In the genomic region with DNA sequence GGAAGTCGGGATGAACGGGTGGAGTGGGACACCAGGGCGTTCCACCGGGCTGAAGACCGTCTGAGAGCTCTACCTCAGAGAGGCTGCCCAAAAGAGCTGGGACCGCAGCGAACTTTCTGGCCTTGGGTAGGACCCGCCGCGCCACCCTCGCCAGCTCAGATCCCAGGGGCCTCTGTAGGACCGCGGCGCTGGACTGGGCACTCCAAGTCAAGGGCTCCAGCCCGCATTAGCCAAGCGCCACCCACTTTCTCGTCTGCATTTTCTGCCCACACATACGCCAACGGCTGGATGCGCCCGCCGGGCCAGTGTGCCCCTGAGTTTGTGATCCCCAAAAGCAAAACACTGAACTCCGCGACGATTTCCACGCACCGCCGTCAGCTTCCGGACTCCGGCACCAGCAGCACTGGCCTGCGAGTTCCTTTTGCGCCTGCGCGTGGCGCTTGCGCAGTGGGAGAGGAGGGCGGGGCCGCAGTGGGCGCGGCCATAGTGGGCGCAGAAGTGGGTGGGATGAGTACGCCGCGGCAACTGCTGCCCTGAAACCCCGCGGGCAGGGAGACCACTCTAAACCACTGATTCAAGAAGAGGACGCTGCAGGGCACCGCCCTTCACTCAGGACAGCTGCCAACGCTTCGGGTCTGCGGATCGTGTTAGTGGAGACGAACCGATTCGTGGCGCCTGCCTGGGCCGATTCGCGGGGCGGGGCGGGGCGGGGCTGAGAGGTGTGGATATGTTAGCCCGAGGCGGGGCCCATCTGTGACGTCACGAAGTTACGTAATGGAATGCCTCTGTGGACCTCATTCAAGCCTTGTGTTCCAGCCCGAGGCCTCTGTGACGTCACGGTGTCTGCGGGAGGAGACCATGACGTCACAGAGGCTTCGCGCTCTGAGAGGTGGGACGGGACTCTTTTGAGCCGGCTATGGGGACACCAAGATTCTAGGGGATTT, we compare ENCODE assay signal across 1 cellular context.
TF ChIP-seq lines count a peak whose summit lies in the region.

No MANE protein-coding gene starts in this region.

TF ChIP-seq in HepG2, 621 proteins besides CTCF, POLR2A, EP300 and RAD21 (continued from another document and continues in another):
- TF ChIP-seq, protein P1, sequence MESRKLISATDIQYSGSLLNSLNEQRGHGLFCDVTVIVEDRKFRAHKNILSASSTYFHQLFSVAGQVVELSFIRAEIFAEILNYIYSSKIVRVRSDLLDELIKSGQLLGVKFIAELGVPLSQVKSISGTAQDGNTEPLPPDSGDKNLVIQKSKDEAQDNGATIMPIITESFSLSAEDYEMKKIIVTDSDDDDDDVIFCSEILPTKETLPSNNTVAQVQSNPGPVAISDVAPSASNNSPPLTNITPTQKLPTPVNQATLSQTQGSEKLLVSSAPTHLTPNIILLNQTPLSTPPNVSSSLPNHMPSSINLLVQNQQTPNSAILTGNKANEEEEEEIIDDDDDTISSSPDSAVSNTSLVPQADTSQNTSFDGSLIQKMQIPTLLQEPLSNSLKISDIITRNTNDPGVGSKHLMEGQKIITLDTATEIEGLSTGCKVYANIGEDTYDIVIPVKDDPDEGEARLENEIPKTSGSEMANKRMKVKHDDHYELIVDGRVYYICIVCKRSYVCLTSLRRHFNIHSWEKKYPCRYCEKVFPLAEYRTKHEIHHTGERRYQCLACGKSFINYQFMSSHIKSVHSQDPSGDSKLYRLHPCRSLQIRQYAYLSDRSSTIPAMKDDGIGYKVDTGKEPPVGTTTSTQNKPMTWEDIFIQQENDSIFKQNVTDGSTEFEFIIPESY (CRISPR knock-in tag; IDR thresholded peaks at IDR 0.05) = peak; percentile 88
- 0 out of 2 replicates have a peak, but pooled peaks have one; percentile 60 for TF ChIP-seq ZNF256 (CRISPR knock-in tag; conservative IDR thresholded peaks at IDR 0.05)
- no peak for TF ChIP-seq ZNF703 (CRISPR knock-in tag; IDR thresholded peaks at IDR 0.05; ENCODE audit: borderline replicate concordance)
- peak; percentile 98 for TF ChIP-seq CREM (IDR thresholded peaks at IDR 0.05)
- peak; percentile 88 for TF ChIP-seq CREM (CRISPR knock-in tag; IDR thresholded peaks at IDR 0.05)
- no peak for TF ChIP-seq ZNF7 (CRISPR knock-in tag; IDR thresholded peaks at IDR 0.05)
- TF ChIP-seq, protein P2, sequence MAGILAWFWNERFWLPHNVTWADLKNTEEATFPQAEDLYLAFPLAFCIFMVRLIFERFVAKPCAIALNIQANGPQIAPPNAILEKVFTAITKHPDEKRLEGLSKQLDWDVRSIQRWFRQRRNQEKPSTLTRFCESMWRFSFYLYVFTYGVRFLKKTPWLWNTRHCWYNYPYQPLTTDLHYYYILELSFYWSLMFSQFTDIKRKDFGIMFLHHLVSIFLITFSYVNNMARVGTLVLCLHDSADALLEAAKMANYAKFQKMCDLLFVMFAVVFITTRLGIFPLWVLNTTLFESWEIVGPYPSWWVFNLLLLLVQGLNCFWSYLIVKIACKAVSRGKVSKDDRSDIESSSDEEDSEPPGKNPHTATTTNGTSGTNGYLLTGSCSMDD (CRISPR knock-in tag; IDR thresholded peaks at IDR 0.05) = 0 out of 2 replicates have a peak, but pooled peaks have one; percentile 66
- TF ChIP-seq, protein P3, sequence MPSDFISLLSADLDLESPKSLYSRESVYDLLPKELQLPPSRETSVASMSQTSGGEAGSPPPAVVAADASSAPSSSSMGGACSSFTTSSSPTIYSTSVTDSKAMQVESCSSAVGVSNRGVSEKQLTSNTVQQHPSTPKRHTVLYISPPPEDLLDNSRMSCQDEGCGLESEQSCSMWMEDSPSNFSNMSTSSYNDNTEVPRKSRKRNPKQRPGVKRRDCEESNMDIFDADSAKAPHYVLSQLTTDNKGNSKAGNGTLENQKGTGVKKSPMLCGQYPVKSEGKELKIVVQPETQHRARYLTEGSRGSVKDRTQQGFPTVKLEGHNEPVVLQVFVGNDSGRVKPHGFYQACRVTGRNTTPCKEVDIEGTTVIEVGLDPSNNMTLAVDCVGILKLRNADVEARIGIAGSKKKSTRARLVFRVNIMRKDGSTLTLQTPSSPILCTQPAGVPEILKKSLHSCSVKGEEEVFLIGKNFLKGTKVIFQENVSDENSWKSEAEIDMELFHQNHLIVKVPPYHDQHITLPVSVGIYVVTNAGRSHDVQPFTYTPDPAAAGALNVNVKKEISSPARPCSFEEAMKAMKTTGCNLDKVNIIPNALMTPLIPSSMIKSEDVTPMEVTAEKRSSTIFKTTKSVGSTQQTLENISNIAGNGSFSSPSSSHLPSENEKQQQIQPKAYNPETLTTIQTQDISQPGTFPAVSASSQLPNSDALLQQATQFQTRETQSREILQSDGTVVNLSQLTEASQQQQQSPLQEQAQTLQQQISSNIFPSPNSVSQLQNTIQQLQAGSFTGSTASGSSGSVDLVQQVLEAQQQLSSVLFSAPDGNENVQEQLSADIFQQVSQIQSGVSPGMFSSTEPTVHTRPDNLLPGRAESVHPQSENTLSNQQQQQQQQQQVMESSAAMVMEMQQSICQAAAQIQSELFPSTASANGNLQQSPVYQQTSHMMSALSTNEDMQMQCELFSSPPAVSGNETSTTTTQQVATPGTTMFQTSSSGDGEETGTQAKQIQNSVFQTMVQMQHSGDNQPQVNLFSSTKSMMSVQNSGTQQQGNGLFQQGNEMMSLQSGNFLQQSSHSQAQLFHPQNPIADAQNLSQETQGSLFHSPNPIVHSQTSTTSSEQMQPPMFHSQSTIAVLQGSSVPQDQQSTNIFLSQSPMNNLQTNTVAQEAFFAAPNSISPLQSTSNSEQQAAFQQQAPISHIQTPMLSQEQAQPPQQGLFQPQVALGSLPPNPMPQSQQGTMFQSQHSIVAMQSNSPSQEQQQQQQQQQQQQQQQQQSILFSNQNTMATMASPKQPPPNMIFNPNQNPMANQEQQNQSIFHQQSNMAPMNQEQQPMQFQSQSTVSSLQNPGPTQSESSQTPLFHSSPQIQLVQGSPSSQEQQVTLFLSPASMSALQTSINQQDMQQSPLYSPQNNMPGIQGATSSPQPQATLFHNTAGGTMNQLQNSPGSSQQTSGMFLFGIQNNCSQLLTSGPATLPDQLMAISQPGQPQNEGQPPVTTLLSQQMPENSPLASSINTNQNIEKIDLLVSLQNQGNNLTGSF (CRISPR knock-in tag; IDR thresholded peaks at IDR 0.05) = peak; percentile 90
- 0 out of 2 replicates have a peak, but pooled peaks have one; percentile 37 for TF ChIP-seq ZNF143 (CRISPR knock-in tag; IDR thresholded peaks at IDR 0.05)
- peak; percentile 79 for TF ChIP-seq AHR (CRISPR knock-in tag; IDR thresholded peaks at IDR 0.05)
- TF ChIP-seq, protein P4, sequence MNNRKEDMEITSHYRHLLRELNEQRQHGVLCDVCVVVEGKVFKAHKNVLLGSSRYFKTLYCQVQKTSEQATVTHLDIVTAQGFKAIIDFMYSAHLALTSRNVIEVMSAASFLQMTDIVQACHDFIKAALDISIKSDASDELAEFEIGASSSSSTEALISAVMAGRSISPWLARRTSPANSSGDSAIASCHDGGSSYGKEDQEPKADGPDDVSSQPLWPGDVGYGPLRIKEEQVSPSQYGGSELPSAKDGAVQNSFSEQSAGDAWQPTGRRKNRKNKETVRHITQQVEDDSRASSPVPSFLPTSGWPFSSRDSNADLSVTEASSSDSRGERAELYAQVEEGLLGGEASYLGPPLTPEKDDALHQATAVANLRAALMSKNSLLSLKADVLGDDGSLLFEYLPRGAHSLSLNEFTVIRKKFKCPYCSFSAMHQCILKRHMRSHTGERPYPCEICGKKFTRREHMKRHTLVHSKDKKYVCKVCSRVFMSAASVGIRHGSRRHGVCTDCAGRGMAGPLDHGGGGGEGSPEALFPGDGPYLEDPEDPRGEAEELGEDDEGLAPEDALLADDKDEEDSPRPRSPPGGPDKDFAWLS (CRISPR knock-in tag; IDR thresholded peaks at IDR 0.05; ENCODE audit: borderline replicate concordance) = peak; percentile 85; the same call in 1 of the 2 replicates
- TF ChIP-seq ZNF382 (CRISPR knock-in tag; IDR thresholded peaks at IDR 0.05; ENCODE audit: borderline replicate concordance) = no peak
- no peak for TF ChIP-seq ZNF549 (CRISPR knock-in tag; IDR thresholded peaks at IDR 0.05)
- no peak; the same call in 1 of the 2 replicates for TF ChIP-seq ZNF432 (CRISPR knock-in tag; IDR thresholded peaks at IDR 0.05; ENCODE audit: borderline replicate concordance)
- peak; percentile 83; the same call in 1 of the 2 replicates for TF ChIP-seq MYNN (CRISPR knock-in tag; IDR thresholded peaks at IDR 0.05; ENCODE audit: low read depth)
- TF ChIP-seq GATAD2A (CRISPR knock-in tag; IDR thresholded peaks at IDR 0.05) = peak; percentile 44
- TF ChIP-seq, protein P5, sequence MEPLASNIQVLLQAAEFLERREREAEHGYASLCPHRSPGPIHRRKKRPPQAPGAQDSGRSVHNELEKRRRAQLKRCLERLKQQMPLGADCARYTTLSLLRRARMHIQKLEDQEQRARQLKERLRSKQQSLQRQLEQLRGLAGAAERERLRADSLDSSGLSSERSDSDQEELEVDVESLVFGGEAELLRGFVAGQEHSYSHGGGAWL (CRISPR knock-in tag; IDR thresholded peaks at IDR 0.05) = peak; percentile 75
- TF ChIP-seq RXRB (CRISPR knock-in tag; IDR thresholded peaks at IDR 0.05; ENCODE audit: borderline replicate concordance) = no peak; the same call in none of the 2 replicates
- peak; percentile 93 for TF ChIP-seq KLF11 (CRISPR knock-in tag; IDR thresholded peaks at IDR 0.05)
- TF ChIP-seq ZBTB20 (CRISPR knock-in tag; IDR thresholded peaks at IDR 0.05; ENCODE audit: borderline replicate concordance, low read depth) = peak; percentile 79; the same call in 1 of the 2 replicates
- peak; percentile 88; the same call in 1 of the 2 replicates for TF ChIP-seq PAWR (CRISPR knock-in tag; IDR thresholded peaks at IDR 0.05; ENCODE audit: borderline replicate concordance)
- peak; percentile 54 for TF ChIP-seq PHF5A (CRISPR knock-in tag; IDR thresholded peaks at IDR 0.05; ENCODE audit: low read depth, unreplicated experiment)
- peak; percentile 78 for TF ChIP-seq RXRA (CRISPR knock-in tag; IDR thresholded peaks at IDR 0.05)
- TF ChIP-seq, protein P6, sequence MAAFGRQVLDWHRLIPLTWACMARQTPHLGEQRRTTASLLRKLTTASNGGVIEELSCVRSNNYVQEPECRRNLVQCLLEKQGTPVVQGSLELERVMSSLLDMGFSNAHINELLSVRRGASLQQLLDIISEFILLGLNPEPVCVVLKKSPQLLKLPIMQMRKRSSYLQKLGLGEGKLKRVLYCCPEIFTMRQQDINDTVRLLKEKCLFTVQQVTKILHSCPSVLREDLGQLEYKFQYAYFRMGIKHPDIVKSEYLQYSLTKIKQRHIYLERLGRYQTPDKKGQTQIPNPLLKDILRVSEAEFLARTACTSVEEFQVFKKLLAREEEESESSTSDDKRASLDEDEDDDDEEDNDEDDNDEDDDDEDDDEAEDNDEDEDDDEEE (CRISPR knock-in tag; IDR thresholded peaks at IDR 0.05) = peak; percentile 31
- TF ChIP-seq, protein P7, sequence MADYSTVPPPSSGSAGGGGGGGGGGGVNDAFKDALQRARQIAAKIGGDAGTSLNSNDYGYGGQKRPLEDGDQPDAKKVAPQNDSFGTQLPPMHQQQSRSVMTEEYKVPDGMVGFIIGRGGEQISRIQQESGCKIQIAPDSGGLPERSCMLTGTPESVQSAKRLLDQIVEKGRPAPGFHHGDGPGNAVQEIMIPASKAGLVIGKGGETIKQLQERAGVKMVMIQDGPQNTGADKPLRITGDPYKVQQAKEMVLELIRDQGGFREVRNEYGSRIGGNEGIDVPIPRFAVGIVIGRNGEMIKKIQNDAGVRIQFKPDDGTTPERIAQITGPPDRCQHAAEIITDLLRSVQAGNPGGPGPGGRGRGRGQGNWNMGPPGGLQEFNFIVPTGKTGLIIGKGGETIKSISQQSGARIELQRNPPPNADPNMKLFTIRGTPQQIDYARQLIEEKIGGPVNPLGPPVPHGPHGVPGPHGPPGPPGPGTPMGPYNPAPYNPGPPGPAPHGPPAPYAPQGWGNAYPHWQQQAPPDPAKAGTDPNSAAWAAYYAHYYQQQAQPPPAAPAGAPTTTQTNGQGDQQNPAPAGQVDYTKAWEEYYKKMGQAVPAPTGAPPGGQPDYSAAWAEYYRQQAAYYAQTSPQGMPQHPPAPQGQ (CRISPR knock-in tag; IDR thresholded peaks at IDR 0.05; ENCODE audit: borderline replicate concordance) = no peak
- TF ChIP-seq, protein P8, sequence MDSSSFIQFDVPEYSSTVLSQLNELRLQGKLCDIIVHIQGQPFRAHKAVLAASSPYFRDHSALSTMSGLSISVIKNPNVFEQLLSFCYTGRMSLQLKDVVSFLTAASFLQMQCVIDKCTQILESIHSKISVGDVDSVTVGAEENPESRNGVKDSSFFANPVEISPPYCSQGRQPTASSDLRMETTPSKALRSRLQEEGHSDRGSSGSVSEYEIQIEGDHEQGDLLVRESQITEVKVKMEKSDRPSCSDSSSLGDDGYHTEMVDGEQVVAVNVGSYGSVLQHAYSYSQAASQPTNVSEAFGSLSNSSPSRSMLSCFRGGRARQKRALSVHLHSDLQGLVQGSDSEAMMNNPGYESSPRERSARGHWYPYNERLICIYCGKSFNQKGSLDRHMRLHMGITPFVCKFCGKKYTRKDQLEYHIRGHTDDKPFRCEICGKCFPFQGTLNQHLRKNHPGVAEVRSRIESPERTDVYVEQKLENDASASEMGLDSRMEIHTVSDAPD (CRISPR knock-in tag; IDR thresholded peaks at IDR 0.05) = no peak
- TF ChIP-seq, protein P9, sequence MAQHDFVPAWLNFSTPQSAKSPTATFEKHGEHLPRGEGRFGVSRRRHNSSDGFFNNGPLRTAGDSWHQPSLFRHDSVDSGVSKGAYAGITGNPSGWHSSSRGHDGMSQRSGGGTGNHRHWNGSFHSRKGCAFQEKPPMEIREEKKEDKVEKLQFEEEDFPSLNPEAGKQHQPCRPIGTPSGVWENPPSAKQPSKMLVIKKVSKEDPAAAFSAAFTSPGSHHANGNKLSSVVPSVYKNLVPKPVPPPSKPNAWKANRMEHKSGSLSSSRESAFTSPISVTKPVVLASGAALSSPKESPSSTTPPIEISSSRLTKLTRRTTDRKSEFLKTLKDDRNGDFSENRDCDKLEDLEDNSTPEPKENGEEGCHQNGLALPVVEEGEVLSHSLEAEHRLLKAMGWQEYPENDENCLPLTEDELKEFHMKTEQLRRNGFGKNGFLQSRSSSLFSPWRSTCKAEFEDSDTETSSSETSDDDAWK (CRISPR knock-in tag; IDR thresholded peaks at IDR 0.05) = no peak
- TF ChIP-seq, protein P10, sequence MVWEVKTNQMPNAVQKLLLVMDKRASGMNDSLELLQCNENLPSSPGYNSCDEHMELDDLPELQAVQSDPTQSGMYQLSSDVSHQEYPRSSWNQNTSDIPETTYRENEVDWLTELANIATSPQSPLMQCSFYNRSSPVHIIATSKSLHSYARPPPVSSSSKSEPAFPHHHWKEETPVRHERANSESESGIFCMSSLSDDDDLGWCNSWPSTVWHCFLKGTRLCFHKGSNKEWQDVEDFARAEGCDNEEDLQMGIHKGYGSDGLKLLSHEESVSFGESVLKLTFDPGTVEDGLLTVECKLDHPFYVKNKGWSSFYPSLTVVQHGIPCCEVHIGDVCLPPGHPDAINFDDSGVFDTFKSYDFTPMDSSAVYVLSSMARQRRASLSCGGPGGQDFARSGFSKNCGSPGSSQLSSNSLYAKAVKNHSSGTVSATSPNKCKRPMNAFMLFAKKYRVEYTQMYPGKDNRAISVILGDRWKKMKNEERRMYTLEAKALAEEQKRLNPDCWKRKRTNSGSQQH (CRISPR knock-in tag; IDR thresholded peaks at IDR 0.05; ENCODE audit: low read depth) = no peak; the same call in 1 of the 2 replicates
- TF ChIP-seq ZFY (CRISPR knock-in tag; IDR thresholded peaks at IDR 0.05) = peak; percentile 99
- TF ChIP-seq MATR3 (CRISPR knock-in tag; IDR thresholded peaks at IDR 0.05) = no peak
- peak; percentile 78 for TF ChIP-seq CBX1 (IDR thresholded peaks at IDR 0.05; ENCODE audit: low read depth)
- TF ChIP-seq ZKSCAN5 (CRISPR knock-in tag; IDR thresholded peaks at IDR 0.05) = no peak; the same call in none of the 2 replicates
- TF ChIP-seq, protein P11, sequence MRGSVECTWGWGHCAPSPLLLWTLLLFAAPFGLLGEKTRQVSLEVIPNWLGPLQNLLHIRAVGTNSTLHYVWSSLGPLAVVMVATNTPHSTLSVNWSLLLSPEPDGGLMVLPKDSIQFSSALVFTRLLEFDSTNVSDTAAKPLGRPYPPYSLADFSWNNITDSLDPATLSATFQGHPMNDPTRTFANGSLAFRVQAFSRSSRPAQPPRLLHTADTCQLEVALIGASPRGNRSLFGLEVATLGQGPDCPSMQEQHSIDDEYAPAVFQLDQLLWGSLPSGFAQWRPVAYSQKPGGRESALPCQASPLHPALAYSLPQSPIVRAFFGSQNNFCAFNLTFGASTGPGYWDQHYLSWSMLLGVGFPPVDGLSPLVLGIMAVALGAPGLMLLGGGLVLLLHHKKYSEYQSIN (CRISPR knock-in tag; IDR thresholded peaks at IDR 0.05; ENCODE audit: borderline replicate concordance) = no peak
- 0 out of 2 replicates have a peak, but pooled peaks have one; percentile 71 for TF ChIP-seq ZNF879 (CRISPR knock-in tag; IDR thresholded peaks at IDR 0.05)
